17 cellular contexts compared by ENCODE assay signal in the genomic region with DNA sequence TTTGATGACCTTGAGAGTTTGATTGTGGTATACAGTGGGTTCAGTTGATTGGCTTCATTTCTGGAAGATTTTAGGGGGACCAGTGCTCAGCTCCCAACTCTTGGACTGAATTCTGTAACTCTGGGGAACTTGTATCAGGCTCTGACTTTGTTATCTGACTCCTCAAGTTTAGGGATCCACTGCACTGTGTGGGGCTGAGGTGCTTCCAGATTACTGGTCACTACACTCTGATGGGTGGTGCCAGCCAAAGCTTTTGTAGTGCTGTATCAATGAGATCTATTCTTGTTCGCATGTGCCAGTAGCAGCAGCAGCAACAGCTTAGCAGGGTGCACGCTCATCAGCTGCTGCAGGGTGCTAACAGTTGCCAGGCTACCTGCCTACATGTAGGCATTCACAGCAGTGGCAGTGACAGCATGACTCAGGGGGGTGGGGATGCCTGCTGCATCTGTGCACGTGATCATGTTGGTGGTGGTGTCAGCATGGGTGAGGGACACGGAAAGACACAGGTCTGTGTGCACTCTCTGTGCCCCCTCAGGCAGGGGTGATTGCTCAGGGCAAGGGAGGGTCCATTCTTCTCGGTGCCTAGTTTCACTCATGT.
"Had no signal": no experiment of that assay in that cellular context is flagged by ENCODE, and none has a peak within 500 bp of the region (broad histone marks: within the 10 kb centered on the region; RNA-seq: fewer than 3 reads in every experiment).

No MANE protein-coding gene starts in this region.

- DNase-seq: activated CD4-positive, alpha-beta T cell treated with anti-CD3 and anti-CD28 coated beads, Interleukin-2, amount 50 U/mL, for 1 hour; activated CD8-positive, alpha-beta memory T cell treated with anti-CD3 and anti-CD28 coated beads, Interleukin-2, amount 50 U/mL, for 4 hours; activated naive CD4-positive, alpha-beta T cell treated with anti-CD3 and anti-CD28 coated beads, Interleukin-2, amount 50 U/mL, for 16 hours; activated T-cell treated with anti-CD3 and anti-CD28 coated beads, Interleukin-2, amount 50 U/mL, for 4 hours; aorta; cortex of kidney; immature natural killer cell; left ventricle myocardium superior; natural killer cell; retina; stimulated activated naive CD4-positive, alpha-beta T cell treated with Interleukin-2 at 50 U/mL for 16 hours; T-helper 1 cell; tibial artery; uterus had no signal

- H3K27ac Mint-ChIP-seq: immature natural killer cell, memory B cell, natural killer cell had no signal

- H3K4me3 Mint-ChIP-seq: activated T-cell treated with anti-CD3 and anti-CD28 coated beads, Interleukin-2, amount 50 U/mL, for 4 hours; immature natural killer cell; memory B cell; natural killer cell had no signal

- ATAC-seq: activated CD4-positive, CD25-positive, alpha-beta regulatory T cell treated with anti-CD3 and anti-CD28 coated beads, Interleukin-2, amount 50 U/mL, for 24 hours; activated T-cell treated with anti-CD3 and anti-CD28 coated beads, Interleukin-2, amount 50 U/mL, for 4 hours; esophagus mucosa; left ventricle myocardium superior; natural killer cell had no signal

- H3K27me3 Mint-ChIP-seq: memory B cell had no signal

- H3K36me3 Mint-ChIP-seq: immature natural killer cell, memory B cell had no signal

- H3K4me1 Mint-ChIP-seq: immature natural killer cell, memory B cell, natural killer cell had no signal
